1 cellular context compared by ENCODE assay signal in the genomic region with DNA sequence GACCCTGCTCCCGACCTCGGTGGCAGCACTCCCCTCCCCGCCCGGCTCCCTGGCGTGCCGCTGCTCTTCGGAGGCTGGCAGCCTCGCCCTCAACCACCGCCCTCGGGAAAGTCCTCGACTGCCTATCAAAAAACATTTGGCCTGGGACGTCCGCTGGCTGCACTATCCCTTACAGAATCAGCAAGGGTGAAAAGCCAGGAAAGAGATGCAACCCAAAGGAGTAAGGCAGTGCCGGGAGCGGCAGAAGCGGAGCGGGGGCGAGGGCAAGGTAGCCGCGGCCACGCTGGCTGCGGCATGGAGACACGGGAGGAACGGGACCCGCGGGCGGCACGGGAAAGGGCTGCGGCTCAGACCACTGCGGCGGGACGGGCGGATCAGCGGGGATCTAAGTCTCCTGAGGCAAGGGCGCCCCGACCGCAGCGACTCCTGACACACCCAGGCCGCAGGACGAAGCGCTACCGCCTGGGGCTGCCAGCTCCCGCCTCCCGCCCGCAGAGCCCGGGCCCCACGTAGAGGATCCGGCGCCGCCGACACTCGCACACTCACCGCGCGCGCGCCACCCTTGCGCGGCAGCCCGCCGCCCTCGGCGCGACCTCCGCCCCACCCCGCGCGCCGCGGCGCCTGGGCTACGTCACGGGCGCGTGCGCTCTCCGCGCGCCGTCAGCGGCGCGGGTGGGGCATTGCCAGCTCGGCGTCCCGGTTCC.
TF ChIP-seq lines count a peak whose summit lies in the region.

A gene with protein sequence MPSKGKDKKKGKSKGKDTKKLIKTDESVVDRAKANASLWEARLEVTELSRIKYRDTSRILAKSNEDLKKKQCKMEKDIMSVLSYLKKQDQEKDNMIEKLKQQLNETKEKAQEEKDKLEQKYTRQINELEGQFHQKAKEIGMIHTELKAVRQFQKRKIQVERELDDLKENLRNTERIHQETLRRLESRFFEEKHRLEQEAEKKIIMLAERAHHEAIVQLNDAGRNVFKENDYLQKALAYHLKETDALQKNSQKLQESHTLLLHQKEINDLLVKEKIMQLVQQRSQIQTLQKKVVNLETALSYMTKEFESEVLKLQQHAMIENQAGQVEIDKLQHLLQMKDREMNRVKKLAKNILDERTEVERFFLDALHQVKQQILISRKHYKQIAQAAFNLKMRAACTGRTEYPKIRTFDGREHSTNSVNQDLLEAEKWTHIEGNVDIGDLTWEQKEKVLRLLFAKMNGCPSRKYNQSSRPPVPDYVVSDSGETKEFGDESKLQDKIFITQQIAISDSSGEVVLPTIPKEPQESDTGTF (plus strand): TSS at position 646 of the 704 bp plus-strand sequence. CDS start 130 bp downstream, outside the sequence.
A gene with protein sequence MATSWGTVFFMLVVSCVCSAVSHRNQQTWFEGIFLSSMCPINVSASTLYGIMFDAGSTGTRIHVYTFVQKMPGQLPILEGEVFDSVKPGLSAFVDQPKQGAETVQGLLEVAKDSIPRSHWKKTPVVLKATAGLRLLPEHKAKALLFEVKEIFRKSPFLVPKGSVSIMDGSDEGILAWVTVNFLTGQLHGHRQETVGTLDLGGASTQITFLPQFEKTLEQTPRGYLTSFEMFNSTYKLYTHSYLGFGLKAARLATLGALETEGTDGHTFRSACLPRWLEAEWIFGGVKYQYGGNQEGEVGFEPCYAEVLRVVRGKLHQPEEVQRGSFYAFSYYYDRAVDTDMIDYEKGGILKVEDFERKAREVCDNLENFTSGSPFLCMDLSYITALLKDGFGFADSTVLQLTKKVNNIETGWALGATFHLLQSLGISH (minus strand): TSS at position 585 of the 704 bp plus-strand sequence. CDS start 31,186 bp downstream, outside the sequence.

TF ChIP-seq in HepG2, 621 proteins besides CTCF, POLR2A, EP300 and RAD21 (continued from another document and continues in another):
- TF ChIP-seq, protein P1, sequence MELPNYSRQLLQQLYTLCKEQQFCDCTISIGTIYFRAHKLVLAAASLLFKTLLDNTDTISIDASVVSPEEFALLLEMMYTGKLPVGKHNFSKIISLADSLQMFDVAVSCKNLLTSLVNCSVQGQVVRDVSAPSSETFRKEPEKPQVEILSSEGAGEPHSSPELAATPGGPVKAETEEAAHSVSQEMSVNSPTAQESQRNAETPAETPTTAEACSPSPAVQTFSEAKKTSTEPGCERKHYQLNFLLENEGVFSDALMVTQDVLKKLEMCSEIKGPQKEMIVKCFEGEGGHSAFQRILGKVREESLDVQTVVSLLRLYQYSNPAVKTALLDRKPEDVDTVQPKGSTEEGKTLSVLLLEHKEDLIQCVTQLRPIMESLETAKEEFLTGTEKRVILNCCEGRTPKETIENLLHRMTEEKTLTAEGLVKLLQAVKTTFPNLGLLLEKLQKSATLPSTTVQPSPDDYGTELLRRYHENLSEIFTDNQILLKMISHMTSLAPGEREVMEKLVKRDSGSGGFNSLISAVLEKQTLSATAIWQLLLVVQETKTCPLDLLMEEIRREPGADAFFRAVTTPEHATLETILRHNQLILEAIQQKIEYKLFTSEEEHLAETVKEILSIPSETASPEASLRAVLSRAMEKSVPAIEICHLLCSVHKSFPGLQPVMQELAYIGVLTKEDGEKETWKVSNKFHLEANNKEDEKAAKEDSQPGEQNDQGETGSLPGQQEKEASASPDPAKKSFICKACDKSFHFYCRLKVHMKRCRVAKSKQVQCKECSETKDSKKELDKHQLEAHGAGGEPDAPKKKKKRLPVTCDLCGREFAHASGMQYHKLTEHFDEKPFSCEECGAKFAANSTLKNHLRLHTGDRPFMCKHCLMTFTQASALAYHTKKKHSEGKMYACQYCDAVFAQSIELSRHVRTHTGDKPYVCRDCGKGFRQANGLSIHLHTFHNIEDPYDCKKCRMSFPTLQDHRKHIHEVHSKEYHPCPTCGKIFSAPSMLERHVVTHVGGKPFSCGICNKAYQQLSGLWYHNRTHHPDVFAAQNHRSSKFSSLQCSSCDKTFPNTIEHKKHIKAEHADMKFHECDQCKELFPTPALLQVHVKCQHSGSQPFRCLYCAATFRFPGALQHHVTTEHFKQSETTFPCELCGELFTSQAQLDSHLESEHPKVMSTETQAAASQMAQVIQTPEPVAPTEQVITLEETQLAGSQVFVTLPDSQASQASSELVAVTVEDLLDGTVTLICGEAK (IDR thresholded peaks at IDR 0.05): no peak
- TF ChIP-seq, protein P1 (CRISPR knock-in tag; IDR thresholded peaks at IDR 0.05): peak; percentile 41; the same call in 1 of the 2 replicates
- TF ChIP-seq, protein P2, sequence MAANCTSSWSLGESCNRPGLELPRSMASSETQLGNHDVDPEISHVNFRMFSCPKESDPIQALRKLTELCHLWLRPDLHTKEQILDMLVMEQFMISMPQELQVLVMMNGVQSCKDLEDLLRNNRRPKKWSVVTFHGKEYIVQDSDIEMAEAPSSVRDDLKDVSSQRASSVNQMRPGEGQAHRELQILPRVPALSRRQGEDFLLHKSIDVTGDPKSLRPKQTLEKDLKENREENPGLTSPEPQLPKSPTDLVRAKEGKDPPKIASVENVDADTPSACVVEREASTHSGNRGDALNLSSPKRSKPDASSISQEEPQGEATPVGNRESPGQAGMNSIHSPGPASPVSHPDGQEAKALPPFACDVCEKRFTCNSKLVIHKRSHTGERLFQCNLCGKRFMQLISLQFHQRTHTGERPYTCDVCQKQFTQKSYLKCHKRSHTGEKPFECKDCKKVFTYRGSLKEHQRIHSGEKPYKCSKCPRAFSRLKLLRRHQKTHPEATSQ (CRISPR knock-in tag; IDR thresholded peaks at IDR 0.05; ENCODE audit: borderline replicate concordance): 0 out of 2 replicates have a peak, but pooled peaks have one; percentile 22
- TF ChIP-seq HDAC1 (CRISPR knock-in tag; IDR thresholded peaks at IDR 0.05): peak; percentile 69
- peak in 1 of 2 experiments; percentile 30; a peak in 1 of 4 replicates for TF ChIP-seq KLF16 (CRISPR knock-in tag; IDR thresholded peaks at IDR 0.05)
- TF ChIP-seq ZNF460 (CRISPR knock-in tag; IDR thresholded peaks at IDR 0.05; ENCODE audit: borderline replicate concordance): no peak
- TF ChIP-seq, protein P3, sequence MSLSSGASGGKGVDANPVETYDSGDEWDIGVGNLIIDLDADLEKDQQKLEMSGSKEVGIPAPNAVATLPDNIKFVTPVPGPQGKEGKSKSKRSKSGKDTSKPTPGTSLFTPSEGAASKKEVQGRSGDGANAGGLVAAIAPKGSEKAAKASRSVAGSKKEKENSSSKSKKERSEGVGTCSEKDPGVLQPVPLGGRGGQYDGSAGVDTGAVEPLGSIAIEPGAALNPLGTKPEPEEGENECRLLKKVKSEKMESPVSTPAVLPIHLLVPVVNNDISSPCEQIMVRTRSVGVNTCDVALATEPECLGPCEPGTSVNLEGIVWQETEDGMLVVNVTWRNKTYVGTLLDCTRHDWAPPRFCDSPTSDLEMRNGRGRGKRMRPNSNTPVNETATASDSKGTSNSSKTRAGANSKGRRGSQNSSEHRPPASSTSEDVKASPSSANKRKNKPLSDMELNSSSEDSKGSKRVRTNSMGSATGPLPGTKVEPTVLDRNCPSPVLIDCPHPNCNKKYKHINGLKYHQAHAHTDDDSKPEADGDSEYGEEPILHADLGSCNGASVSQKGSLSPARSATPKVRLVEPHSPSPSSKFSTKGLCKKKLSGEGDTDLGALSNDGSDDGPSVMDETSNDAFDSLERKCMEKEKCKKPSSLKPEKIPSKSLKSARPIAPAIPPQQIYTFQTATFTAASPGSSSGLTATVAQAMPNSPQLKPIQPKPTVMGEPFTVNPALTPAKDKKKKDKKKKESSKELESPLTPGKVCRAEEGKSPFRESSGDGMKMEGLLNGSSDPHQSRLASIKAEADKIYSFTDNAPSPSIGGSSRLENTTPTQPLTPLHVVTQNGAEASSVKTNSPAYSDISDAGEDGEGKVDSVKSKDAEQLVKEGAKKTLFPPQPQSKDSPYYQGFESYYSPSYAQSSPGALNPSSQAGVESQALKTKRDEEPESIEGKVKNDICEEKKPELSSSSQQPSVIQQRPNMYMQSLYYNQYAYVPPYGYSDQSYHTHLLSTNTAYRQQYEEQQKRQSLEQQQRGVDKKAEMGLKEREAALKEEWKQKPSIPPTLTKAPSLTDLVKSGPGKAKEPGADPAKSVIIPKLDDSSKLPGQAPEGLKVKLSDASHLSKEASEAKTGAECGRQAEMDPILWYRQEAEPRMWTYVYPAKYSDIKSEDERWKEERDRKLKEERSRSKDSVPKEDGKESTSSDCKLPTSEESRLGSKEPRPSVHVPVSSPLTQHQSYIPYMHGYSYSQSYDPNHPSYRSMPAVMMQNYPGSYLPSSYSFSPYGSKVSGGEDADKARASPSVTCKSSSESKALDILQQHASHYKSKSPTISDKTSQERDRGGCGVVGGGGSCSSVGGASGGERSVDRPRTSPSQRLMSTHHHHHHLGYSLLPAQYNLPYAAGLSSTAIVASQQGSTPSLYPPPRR (CRISPR knock-in tag; IDR thresholded peaks at IDR 0.05; ENCODE audit: borderline replicate concordance): peak; percentile 63
- 0 out of 2 replicates have a peak, but pooled peaks have one; percentile 65 for TF ChIP-seq RXRA (CRISPR knock-in tag; IDR thresholded peaks at IDR 0.05)
- no peak for TF ChIP-seq CEBPG (CRISPR knock-in tag; IDR thresholded peaks at IDR 0.05)
- peak; percentile 82 for TF ChIP-seq ZFX (CRISPR knock-in tag; IDR thresholded peaks at IDR 0.05; ENCODE audit: low read depth)
- TF ChIP-seq, protein P4, sequence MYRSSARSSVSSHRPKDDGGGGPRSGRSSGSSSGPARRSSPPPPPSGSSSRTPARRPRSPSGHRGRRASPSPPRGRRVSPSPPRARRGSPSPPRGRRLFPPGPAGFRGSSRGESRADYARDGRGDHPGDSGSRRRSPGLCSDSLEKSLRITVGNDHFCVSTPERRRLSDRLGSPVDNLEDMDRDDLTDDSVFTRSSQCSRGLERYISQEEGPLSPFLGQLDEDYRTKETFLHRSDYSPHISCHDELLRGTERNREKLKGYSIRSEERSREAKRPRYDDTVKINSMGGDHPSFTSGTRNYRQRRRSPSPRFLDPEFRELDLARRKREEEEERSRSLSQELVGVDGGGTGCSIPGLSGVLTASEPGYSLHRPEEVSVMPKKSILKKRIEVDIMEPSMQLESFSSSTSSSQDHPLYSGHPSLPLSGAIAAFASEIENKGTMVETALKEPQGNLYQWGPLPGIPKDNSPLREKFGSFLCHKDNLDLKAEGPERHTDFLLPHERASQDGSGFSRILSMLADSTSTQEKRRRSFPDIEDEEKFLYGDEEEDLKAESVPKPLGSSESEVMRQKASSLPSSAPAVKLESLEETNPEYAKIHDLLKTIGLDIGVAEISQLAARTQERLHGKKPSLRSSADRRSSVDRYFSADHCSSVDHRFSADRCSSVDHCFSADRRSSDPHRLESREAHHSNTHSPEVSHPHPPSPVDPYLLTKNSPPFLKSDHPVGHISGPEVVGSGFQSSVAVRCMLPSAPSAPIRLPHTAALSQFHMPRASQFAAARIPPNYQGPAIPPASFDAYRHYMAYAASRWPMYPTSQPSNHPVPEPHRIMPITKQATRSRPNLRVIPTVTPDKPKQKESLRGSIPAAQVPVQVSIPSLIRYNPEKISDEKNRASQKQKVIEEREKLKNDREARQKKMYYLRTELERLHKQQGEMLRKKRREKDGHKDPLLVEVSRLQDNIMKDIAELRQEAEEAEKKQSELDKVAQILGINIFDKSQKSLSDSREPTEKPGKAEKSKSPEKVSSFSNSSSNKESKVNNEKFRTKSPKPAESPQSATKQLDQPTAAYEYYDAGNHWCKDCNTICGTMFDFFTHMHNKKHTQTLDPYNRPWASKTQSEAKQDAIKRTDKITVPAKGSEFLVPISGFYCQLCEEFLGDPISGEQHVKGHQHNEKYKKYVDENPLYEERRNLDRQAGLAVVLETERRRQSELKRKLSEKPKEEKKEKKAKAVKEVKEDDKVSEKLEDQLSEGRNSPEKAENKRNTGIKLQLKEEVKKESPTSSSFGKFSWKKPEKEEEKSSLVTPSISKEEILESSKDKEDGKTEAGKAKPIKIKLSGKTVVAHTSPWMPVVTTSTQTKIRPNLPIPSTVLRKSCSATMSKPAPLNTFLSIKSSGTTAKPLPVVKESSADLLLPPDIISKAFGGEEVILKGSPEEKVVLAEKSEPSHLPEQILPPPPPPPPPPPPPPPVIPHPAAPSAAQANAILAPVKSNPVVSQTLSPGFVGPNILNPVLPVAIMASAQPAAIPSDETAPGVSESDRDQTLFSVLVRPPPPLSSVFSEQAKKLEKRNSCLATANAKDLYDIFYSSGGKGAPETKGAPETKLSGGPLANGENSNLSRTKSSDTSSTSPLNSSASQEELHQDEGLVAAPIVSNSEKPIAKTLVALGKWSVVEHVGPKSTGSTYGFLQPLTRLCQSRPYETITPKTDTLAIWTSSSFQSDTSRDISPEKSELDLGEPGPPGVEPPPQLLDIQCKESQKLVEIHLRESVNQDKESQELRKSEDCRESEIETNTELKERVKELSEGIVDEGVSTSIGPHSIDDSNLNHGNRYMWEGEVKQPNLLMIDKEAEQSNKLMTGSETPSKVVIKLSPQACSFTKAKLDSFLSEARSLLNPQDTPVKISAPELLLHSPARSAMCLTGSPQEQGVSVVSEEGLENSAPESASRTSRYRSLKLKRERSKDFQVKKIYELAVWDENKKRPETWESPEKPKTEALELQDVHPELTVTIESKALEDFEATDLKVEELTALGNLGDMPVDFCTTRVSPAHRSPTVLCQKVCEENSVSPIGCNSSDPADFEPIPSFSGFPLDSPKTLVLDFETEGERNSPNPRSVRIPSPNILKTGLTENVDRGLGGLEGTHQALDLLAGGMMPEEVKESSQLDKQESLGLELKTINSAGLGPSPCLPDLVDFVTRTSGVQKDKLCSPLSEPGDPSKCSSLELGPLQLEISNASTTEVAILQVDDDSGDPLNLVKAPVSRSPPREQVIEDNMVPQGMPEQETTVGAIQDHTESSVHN (CRISPR knock-in tag; IDR thresholded peaks at IDR 0.05): 0 out of 2 replicates have a peak, but pooled peaks have one; percentile 45
- TF ChIP-seq, protein P5, sequence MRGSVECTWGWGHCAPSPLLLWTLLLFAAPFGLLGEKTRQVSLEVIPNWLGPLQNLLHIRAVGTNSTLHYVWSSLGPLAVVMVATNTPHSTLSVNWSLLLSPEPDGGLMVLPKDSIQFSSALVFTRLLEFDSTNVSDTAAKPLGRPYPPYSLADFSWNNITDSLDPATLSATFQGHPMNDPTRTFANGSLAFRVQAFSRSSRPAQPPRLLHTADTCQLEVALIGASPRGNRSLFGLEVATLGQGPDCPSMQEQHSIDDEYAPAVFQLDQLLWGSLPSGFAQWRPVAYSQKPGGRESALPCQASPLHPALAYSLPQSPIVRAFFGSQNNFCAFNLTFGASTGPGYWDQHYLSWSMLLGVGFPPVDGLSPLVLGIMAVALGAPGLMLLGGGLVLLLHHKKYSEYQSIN (CRISPR knock-in tag; IDR thresholded peaks at IDR 0.05; ENCODE audit: borderline replicate concordance): no peak
